20 cellular contexts compared by ENCODE assay signal in genomic region chr1:56355422-56355821, GRCh38.
"Had no signal": no experiment of that assay in that cellular context is flagged by ENCODE, and none has a peak within 500 bp of the region (broad histone marks: within the 10 kb centered on the region; RNA-seq: fewer than 3 reads in every experiment).

No MANE protein-coding gene starts in this region.

- H3K27me3 ChIP-seq: body of pancreas, dorsolateral prefrontal cortex, ovary, thyroid gland had no signal

- H3K36me3 ChIP-seq: ovary, thyroid gland had no signal

- DNase-seq: activated CD4-positive, alpha-beta T cell treated with anti-CD3 and anti-CD28 coated beads, Interleukin-2, amount 10 ng/mL, durations not matched to agents 24 days and 14 days; activated CD8-positive, alpha-beta T cell treated with anti-CD3 and anti-CD28 coated beads for 36 hours; activated naive CD4-positive, alpha-beta T cell treated with Interleukin-2 at 50 U/mL for 16 hours; activated naive CD8-positive, alpha-beta T cell treated with anti-CD3 and anti-CD28 coated beads, Interleukin-2, amount 10 ng/mL, durations not matched to agents 7 days and 5 days; activated T-cell treated with anti-CD3 and anti-CD28 coated beads, Interleukin-2, amount 50 U/mL, for 1 hour; amygdala; body of pancreas; central memory CD4-positive, alpha-beta T cell; dorsolateral prefrontal cortex; foreskin fibroblast; glutamatergic neuron; mucosa of descending colon; natural killer cell; ovary; stimulated activated CD4-positive, alpha-beta T cell treated with anti-CD3 and anti-CD28 coated beads, Interleukin-2, amount 100 ng/mL, for 24 hours; stimulated activated naive CD4-positive, alpha-beta T cell treated with Interleukin-2 at 50 U/mL for 16 hours; T-helper 1 cell; T-helper 9 cell; thyroid gland had no signal

- H3K27ac ChIP-seq: body of pancreas, dorsolateral prefrontal cortex, ovary, thyroid gland had no signal

- H3K4me3 ChIP-seq: body of pancreas, dorsolateral prefrontal cortex, mucosa of descending colon, ovary, thyroid gland had no signal

- ATAC-seq: activated CD8-positive, alpha-beta T cell treated with anti-CD3 and anti-CD28 coated beads for 36 hours; body of pancreas; left lobe of liver; mucosa of descending colon; natural killer cell had no signal

- H3K9me3 ChIP-seq: body of pancreas, mucosa of descending colon, ovary, thyroid gland had no signal
